ENCODE assay signal across 9 cellular contexts in genomic region chr9:34500623-34501267, GRCh38. TPM values are rescaled to one million over a fixed set of nuclear protein-coding genes. Genes with fewer than 3 reads are reported as not detected.
DNase-seq lines count a peak whose midpoint lies in the region; TF ChIP-seq lines count a peak whose summit lies in the region.
"Had no signal": no experiment of that assay in that cellular context is flagged by ENCODE, and none has a peak within 500 bp of the region (broad histone marks: within the 10 kb centered on the region; RNA-seq: fewer than 3 reads in every experiment).

No MANE protein-coding gene starts in this region.

- TF ChIP-seq CTCF in 22Rv1 (IDR thresholded peaks at IDR 0.05) = peak; percentile 100
- TF ChIP-seq CTCF in GM12872 (IDR thresholded peaks at IDR 0.05; ENCODE audit: insufficient read depth, low read depth, low read length) = peak; percentile 99

- no peak overlapping the region for H3K27ac ChIP-seq in 22Rv1

- DNase-seq in NCI-H2081 treated with DMSO at 0.1 percent for 48 hours (lab: John Stamatoyannopoulos, UW) (peak; percentile 14), cerebellum (ENCODE audit: low spot score) (peak; percentile 83), lung microvascular endothelial cell (ENCODE audit: low read depth in 2 of 2) (peak; percentile 38 to 57), globus pallidus (ENCODE audit: low spot score) (no peak)
- peak; percentile 73 to 81 for DNase-seq in activated CD4-positive, alpha-beta T cell treated with anti-CD3 and anti-CD28 coated beads for 24 hours (ENCODE audit: low read depth in 2 of 2)
- peak; percentile 50 for DNase-seq in stimulated activated CD8-positive, alpha-beta memory T cell treated with anti-CD3 and anti-CD28 coated beads, Interleukin-15, amount 100 ng/mL, for 24 hours (ENCODE audit: low read depth)

RNA-seq across cellular contexts. Expression of gene ENHO, which starts 22.0 kb away (rescaled TPM):
- total RNA-seq in cerebellum = 27.1 TPM
- total RNA-seq in lung microvascular endothelial cell = not detected in 2 replicates

RNA-seq across cellular contexts. Expression of gene DNAI1, which starts 42.1 kb away (rescaled TPM):
- total RNA-seq in cerebellum (13.2 TPM), lung microvascular endothelial cell (not detected in 2 replicates)
- total RNA-seq: mononuclear cell had no signal

RNA-seq across cellular contexts. Expression of gene FAM219A, which starts 42.4 kb away (rescaled TPM):
- total RNA-seq in cerebellum (19.0 TPM), lung microvascular endothelial cell (4.0 and 4.8 TPM in 2 replicates)

Comparison
In these comparisons a context has a peak if more than half of its experiments do, and no peak if none do; other contexts are left out.
1. RNA of gene ENHO, which starts 22.0 kb away (total RNA-seq): 27.1 TPM in cerebellum (single experiment); not detected in lung microvascular endothelial cell; every median in the first group is over 10 times any median in the second.
2. RNA of gene DNAI1, which starts 42.1 kb away (total RNA-seq): 13.2 TPM in cerebellum (single experiment); not detected in lung microvascular endothelial cell; every median in the first group is over 10 times any median in the second.